Comparison of ENCODE assay signal across 11 cellular contexts in the genomic region with DNA sequence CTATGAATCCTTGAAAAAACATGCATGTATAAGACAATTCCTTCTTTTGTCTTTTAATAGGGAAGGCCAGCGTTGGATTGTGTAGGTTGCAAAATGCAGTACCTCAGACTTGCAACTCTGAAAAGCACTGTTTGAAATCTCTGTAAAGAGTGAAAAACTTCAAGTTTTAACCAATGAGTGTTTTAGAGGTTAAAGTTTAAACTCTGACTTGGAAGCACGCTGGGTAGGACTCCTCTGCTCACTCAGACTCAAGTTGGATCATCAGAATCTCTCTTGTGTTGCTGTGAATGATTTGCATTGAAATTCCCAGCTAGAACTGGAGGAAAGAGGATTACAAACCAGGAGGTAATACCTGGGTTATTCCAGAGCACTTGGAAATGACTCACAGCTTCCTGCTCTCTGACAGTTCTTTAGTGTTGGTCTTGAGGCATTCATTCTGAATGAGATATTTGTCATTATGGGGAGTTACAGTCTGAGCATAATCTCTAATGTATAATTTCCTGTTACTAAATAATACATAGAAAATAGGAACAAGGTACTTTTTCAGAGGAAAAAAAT. TPM values are rescaled to one million over a fixed set of nuclear protein-coding genes. Genes with fewer than 3 reads are reported as not detected.
DNase-seq lines count a peak whose midpoint lies in the region; ATAC-seq, FAIRE-seq and TF ChIP-seq lines count a peak whose summit lies in the region.
"Had no signal": no experiment of that assay in that cellular context is flagged by ENCODE, and none has a peak within 500 bp of the region (broad histone marks: within the 10 kb centered on the region; RNA-seq: fewer than 3 reads in every experiment).

No MANE protein-coding gene starts in this region.

- H3K9me3 ChIP-seq in HepG2 (ENCODE audit: low read length) = no peaks in the 10 kb centered on the region
- no peaks in the 10 kb centered on the region for H3K9me3 ChIP-seq in MG63

- TF ChIP-seq POLR2A in HepG2 (IDR thresholded peaks at IDR 0.05; ENCODE audit: insufficient read depth in 1 of 2, low read depth in 2 of 2, low read length in 2 of 2) = no peak

- FAIRE-seq in HepG2 (lab: Jason Lieb, UNC) = peak; percentile 52

- CTCF ChIA-PET in Calu3 (lab: Charles Lee) (interaction anchor here (0.6 to 1.7 kb wide), 11 partner anchors 15 to 362 kb away, joined by 3 to 8 read pairs (median 4); partner anchors contain the start of genes ATR and TRPC1), HepG2 (lab: Yijun Ruan, JAX; ENCODE audit: low intra/inter-chr PET ratio, low total read pairs) (no interaction called here)
- CTCF ChIA-PET in activated CD8-positive, alpha-beta T cell treated with anti-CD3 and anti-CD28 coated beads for 36 hours (lab: Charles Lee) = no interaction called here

- TF ChIP-seq EP300 in HepG2 (IDR thresholded peaks at IDR 0.05; ENCODE audit: low read depth in 2 of 2, low read length in 2 of 2) = no peak
- no peak for TF ChIP-seq EP300 in HepG2 (CRISPR knock-in tag; IDR thresholded peaks at IDR 0.05; ENCODE audit: borderline replicate concordance)

- peaks cover 63% of the 10 kb centered on the region for H3K4me1 Mint-ChIP-seq in Calu3 (ENCODE audit: low read depth, unreplicated experiment)
- no peaks in the 10 kb centered on the region for H3K4me1 Mint-ChIP-seq in activated CD8-positive, alpha-beta T cell treated with anti-CD3 and anti-CD28 coated beads for 36 hours (ENCODE audit: low read depth)

- no peak overlapping the region for H3K9ac ChIP-seq in HepG2 (ENCODE audit: insufficient read depth, low read depth, low read length)

- POLR2A ChIA-PET in HepG2 (lab: Yijun Ruan, JAX) = no interaction called here
- POLR2A ChIA-PET in activated CD8-positive, alpha-beta T cell treated with anti-CD3 and anti-CD28 coated beads for 36 hours (lab: Charles Lee) = no interaction called here

- TF ChIP-seq CTCF in Calu3 (IDR thresholded peaks at IDR 0.05; ENCODE audit: unreplicated experiment) = no peak
- TF ChIP-seq CTCF in cardiac fibroblast (IDR thresholded peaks at IDR 0.05; ENCODE audit: low read depth, low read length) = no peak
- no peak for TF ChIP-seq CTCF in HepG2 (CRISPR knock-in tag; IDR thresholded peaks at IDR 0.05)
- no peak for TF ChIP-seq CTCF in activated CD8-positive, alpha-beta T cell treated with anti-CD3 and anti-CD28 coated beads for 36 hours (IDR thresholded peaks at IDR 0.05)

- H3K4me3 ChIP-seq in cardiac fibroblast (replicated peaks in 1 of 2; ENCODE audit: low read depth in 2 of 2, low read length in 2 of 2) = no peak overlapping the region
- no peak overlapping the region; a peak in 1 of 6 replicates for H3K4me3 ChIP-seq in HepG2 (replicated peaks in 1 of 3; ENCODE audit: insufficient read depth in 1 of 3, low read depth in 2 of 3, low read length in 3 of 3)
- H3K4me3 ChIP-seq in MG63 = no peak overlapping the region

- H3K27me3 Mint-ChIP-seq in Calu3 (ENCODE audit: unreplicated experiment) = no peaks in the 10 kb centered on the region
- H3K27me3 Mint-ChIP-seq in activated CD8-positive, alpha-beta T cell treated with anti-CD3 and anti-CD28 coated beads for 36 hours = no peaks in the 10 kb centered on the region

- H3K36me3 ChIP-seq in HepG2 (replicated peaks in 1 of 2; ENCODE audit: control insufficient read depth in 1 of 2, insufficient read depth in 2 of 2, low read length in 2 of 2) (no peaks in the 10 kb centered on the region), MG63 (no peaks in the 10 kb centered on the region)

- DNase-seq in Calu3 (peak; percentile 47), M059J (ENCODE audit: low read depth) (peak; percentile 87), cardiac fibroblast (ENCODE audit: low read depth in 2 of 2) (peak; percentile 31 to 64), HepG2 (ENCODE audit: low spot score) (peak; percentile 51), MG63 (no peak)
- no peak for DNase-seq in activated CD4-positive, CD25-positive, alpha-beta regulatory T cell (lab: John Stamatoyannopoulos, UW)
- DNase-seq in central memory CD4-positive, alpha-beta T cell = no peak
- DNase-seq in activated CD8-positive, alpha-beta T cell treated with anti-CD3 and anti-CD28 coated beads for 36 hours = no peak
- DNase-seq: activated naive CD4-positive, alpha-beta T cell treated with anti-CD3 and anti-CD28 coated beads, Interleukin-2, amount 50 U/mL, for 16 hours; stimulated activated CD4-positive, alpha-beta T cell treated with anti-CD3 and anti-CD28 coated beads, Interleukin-4, amount 100 ng/mL, for 1 hour; substantia nigra had no signal

- peak; percentile 69 for ATAC-seq in HepG2
- ATAC-seq in activated CD8-positive, alpha-beta T cell treated with anti-CD3 and anti-CD28 coated beads for 36 hours = no peak

- H3K4me1 ChIP-seq in HepG2 (ENCODE audit: insufficient read depth, low read length) = peaks cover 14% of the 10 kb centered on the region

- no peak for TF ChIP-seq RAD21 in HepG2 (CRISPR knock-in tag; IDR thresholded peaks at IDR 0.05)

- no peaks in the 10 kb centered on the region for H3K9me3 Mint-ChIP-seq in Calu3 (ENCODE audit: low read depth, unreplicated experiment)
- no peaks in the 10 kb centered on the region for H3K9me3 Mint-ChIP-seq in activated CD8-positive, alpha-beta T cell treated with anti-CD3 and anti-CD28 coated beads for 36 hours

- intact Hi-C loops in Calu3 (cut with micrococcal nuclease; ENCODE audit: unreplicated experiment) = loop anchor here (1.0 to 5.0 kb wide), 3 partner anchors 19 to 48 kb away; partner anchors contain the start of gene PLS1
- intact Hi-C loops in HepG2 (cut with micrococcal nuclease; ENCODE audit: unreplicated experiment) = no loop called here
- intact Hi-C loops in activated CD8-positive, alpha-beta T cell treated with anti-CD3 and anti-CD28 coated beads for 36 hours (cut with micrococcal nuclease) = no loop called here

- no peak overlapping the region for H2AFZ ChIP-seq in HepG2 (ENCODE audit: low read length)

- H4K20me1 ChIP-seq in HepG2 (ENCODE audit: insufficient read depth, low read length) = no peaks in the 10 kb centered on the region

- H3K79me2 ChIP-seq in HepG2 (ENCODE audit: insufficient read depth, low read length) = no peaks in the 10 kb centered on the region

- H3K27ac ChIP-seq in HepG2 (ENCODE audit: extremely low read length, insufficient read depth, low read length) = peak overlapping the region; percentile 6

- BruUV-seq in Calu3 (replicated peaks; lab: Mats Ljungman, UMichigan) (no TSS peak), HepG2 (replicated peaks; lab: Mats Ljungman, UMichigan) (no TSS peak)

- no peak overlapping the region for H3K4me2 ChIP-seq in HepG2 (ENCODE audit: low read depth, low read length)

- H3K27me3 ChIP-seq in HepG2 (ENCODE audit: control insufficient read depth in 1 of 2, insufficient read depth in 2 of 2, low read length in 2 of 2) = no peaks in the 10 kb centered on the region
- H3K27me3 ChIP-seq in MG63 = no peaks in the 10 kb centered on the region

- H3K36me3 Mint-ChIP-seq in Calu3 (ENCODE audit: insufficient read depth, unreplicated experiment) = peaks cover 19% of the 10 kb centered on the region
- H3K36me3 Mint-ChIP-seq in activated CD8-positive, alpha-beta T cell treated with anti-CD3 and anti-CD28 coated beads for 36 hours (ENCODE audit: low read depth) = no peaks in the 10 kb centered on the region

- 48% methylated on average over 2 of the region's 2 CpGs for WGBS in HepG2 (ENCODE audit: low lambda C conversion rate)

- in situ Hi-C loops in HepG2 (cut with HindIII; ENCODE audit: extremely low pct_ligation_motif_present, low pct_unique_long_range_greater_than_20kb) = no loop called here

- peak overlapping the region; percentile 1 for H3K27ac Mint-ChIP-seq in Calu3 (ENCODE audit: unreplicated experiment)
- H3K27ac Mint-ChIP-seq in activated CD8-positive, alpha-beta T cell treated with anti-CD3 and anti-CD28 coated beads for 36 hours = no peak overlapping the region

- no peak overlapping the region for H3K4me3 Mint-ChIP-seq in Calu3 (ENCODE audit: low read depth, unreplicated experiment)
- H3K4me3 Mint-ChIP-seq in activated CD8-positive, alpha-beta T cell treated with anti-CD3 and anti-CD28 coated beads for 36 hours = no peak overlapping the region

TF ChIP-seq in HepG2, 621 proteins besides CTCF, POLR2A, EP300 and RAD21 (continues in another document):
- TF ChIP-seq PHF21A (CRISPR knock-in tag; IDR thresholded peaks at IDR 0.05) (no peak), SAP130 (CRISPR knock-in tag; IDR thresholded peaks at IDR 0.05; ENCODE audit: low read depth) (peak; percentile 25; the same call in 1 of the 2 replicates), ZNF546 (CRISPR knock-in tag; conservative IDR thresholded peaks at IDR 0.05) (no peak), MIER3 (CRISPR knock-in tag; IDR thresholded peaks at IDR 0.05; ENCODE audit: borderline replicate concordance) (no peak)

RNA-seq across cellular contexts. Expression of gene PLS1, which starts 49.1 kb away (rescaled TPM):
- 155 and 165 TPM in 2 replicates for total RNA-seq in Calu3 (2022)
- 13.9 and 17.1 TPM in 2 replicates for total RNA-seq in M059J (2014; rRNA removed; shearing (Covaris generic))
- 21.1 and 34.1 TPM in 2 replicates for total RNA-seq in HepG2 (2016; rRNA removed; fragmentation: Illumina TruSeq; extraction: Trizol)
- total RNA-seq in HepG2 (2016; cell fraction: cytosol; rRNA removed; fragmentation: Illumina TruSeq; extraction: Trizol; ENCODE audit: low read depth) = 4.4 and 7.7 TPM in 2 replicates
- 19.5 and 33.3 TPM in 2 replicates for total RNA-seq in HepG2 (2016; cell fraction: insoluble cytoplasmic fraction; rRNA removed; fragmentation: Illumina TruSeq; extraction: Trizol)
- 5.7 and 6.6 TPM in 2 replicates for total RNA-seq in HepG2 (2016; cell fraction: membrane; rRNA removed; fragmentation: Illumina TruSeq; extraction: Trizol)
- 13.8 and 14.5 TPM in 2 replicates for total RNA-seq in HepG2 (2016; cell fraction: nucleus; rRNA removed; fragmentation: Illumina TruSeq; extraction: Trizol)
- 8.3 and 11.2 TPM in 2 replicates for polyA plus RNA-seq in HepG2 (2011; rRNA removed)
- 5.3 and 9.1 TPM in 2 replicates for polyA plus RNA-seq in HepG2 (2011; cell fraction: cytosol; rRNA removed)
- polyA plus RNA-seq in HepG2 (2011; cell fraction: nucleus; rRNA removed) = 2.6 and 3.8 TPM in 2 replicates
- 8.5 and 14.1 TPM in 2 replicates for polyA plus RNA-seq in HepG2 (2012)
- 0.65 and 0.89 TPM in 2 replicates for polyA plus RNA-seq in HepG2 (2016; cell fraction: cytosol; fragmentation: Illumina TruSeq; extraction: Trizol; ENCODE audit: low read depth)
- polyA plus RNA-seq in HepG2 (2016; cell fraction: insoluble cytoplasmic fraction; fragmentation: Illumina TruSeq; extraction: Trizol; ENCODE audit: low read depth) = 18.7 and 20.7 TPM in 2 replicates
- 1.8 TPM in 2 replicates for polyA plus RNA-seq in HepG2 (2016; cell fraction: membrane; fragmentation: Illumina TruSeq; extraction: Trizol; ENCODE audit: low read depth)
- 7.7 and 8.5 TPM in 2 replicates for polyA plus RNA-seq in HepG2 (2016; cell fraction: nucleus; fragmentation: Illumina TruSeq; extraction: Trizol; ENCODE audit: insufficient read depth, low read depth)
- 4.7 and 8.0 TPM in 2 replicates for polyA minus RNA-seq in HepG2 (2011; rRNA and poly(A)+ RNA removed; ENCODE audit: low replicate concordance)
- 10.1 and 13.0 TPM in 2 replicates for polyA minus RNA-seq in HepG2 (2011; cell fraction: cytosol; rRNA and poly(A)+ RNA removed)
- polyA minus RNA-seq in HepG2 (2011; cell fraction: nucleus; rRNA and poly(A)+ RNA removed) = 13.4 and 18.6 TPM in 2 replicates
- 1.3 and 2.1 TPM in 2 replicates for total RNA-seq in MG63 (2014; rRNA removed; shearing (Covaris generic); ENCODE audit: low replicate concordance)
- 1 to 10 TPM; 4.7 to 5.6 TPM for total RNA-seq in activated CD8-positive, alpha-beta T cell treated with anti-CD3 and anti-CD28 coated beads for 36 hours

Comparison
In these comparisons a context has a peak if more than half of its experiments do, and no peak if none do; other contexts are left out.
1. DNase-seq: peak in Calu3 (single experiment), M059J (single experiment), cardiac fibroblast (2 of 2) and HepG2 (single experiment); none in activated CD4-positive, CD25-positive, alpha-beta regulatory T cell (0 of 4), MG63 (single experiment), central memory CD4-positive, alpha-beta T cell (single experiment) and activated CD8-positive, alpha-beta T cell treated with anti-CD3 and anti-CD28 coated beads for 36 hours (single experiment).